ENCODE assay signal across 23 cellular contexts in the genomic region with DNA sequence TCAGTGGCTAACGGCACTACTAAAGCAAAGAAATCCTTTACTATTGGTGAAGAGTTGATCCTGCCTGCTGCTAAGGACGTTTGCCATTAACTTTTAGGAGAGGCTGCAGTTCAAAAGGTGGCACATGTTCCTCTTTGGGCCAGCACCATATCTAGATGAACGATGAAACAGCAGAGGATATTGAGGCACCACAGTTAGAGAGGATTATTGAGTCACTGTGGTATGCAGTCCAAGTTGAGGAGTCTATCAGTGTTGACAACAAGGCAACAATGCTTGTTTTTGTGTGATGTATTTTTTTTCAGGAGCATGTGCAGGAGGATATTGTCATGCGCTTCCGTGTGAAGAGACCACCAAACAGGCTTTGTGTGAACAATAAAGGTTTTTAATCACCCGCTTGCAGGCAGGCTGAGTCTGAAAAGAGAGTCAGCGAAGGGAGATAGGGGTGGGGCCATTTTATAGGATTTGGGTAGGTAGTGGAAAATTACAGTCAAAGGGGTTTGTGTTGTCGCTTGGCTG.
"Had no signal": no experiment of that assay in that cellular context is flagged by ENCODE, and none has a peak within 500 bp of the region (broad histone marks: within the 10 kb centered on the region; RNA-seq: fewer than 3 reads in every experiment).

No MANE protein-coding gene starts in this region.

- H3K27me3 ChIP-seq: ascending aorta, body of pancreas had no signal

- H3K27ac Mint-ChIP-seq: activated CD4-positive, alpha-beta memory T cell treated with anti-CD3 and anti-CD28 coated beads, Interleukin-2, amount 10 ng/mL, durations not matched to agents 7 days and 5 days; activated CD4-positive, alpha-beta T cell treated with anti-CD3 and anti-CD28 coated beads for 36 hours; activated naive CD8-positive, alpha-beta T cell treated with anti-CD3 and anti-CD28 coated beads, Interleukin-2, amount 50 U/mL, for 24 hours; T-cell had no signal

- ATAC-seq: activated CD4-positive, alpha-beta T cell treated with anti-CD3 and anti-CD28 coated beads for 36 hours; activated naive CD8-positive, alpha-beta T cell treated with anti-CD3 and anti-CD28 coated beads, Interleukin-2, amount 50 U/mL, for 24 hours; body of pancreas; T-cell had no signal

- DNase-seq: activated CD4-positive, alpha-beta memory T cell treated with anti-CD3 and anti-CD28 coated beads, Interleukin-2, amount 10 ng/mL, durations not matched to agents 7 days and 5 days; activated CD4-positive, alpha-beta T cell treated with anti-CD3 and anti-CD28 coated beads for 36 hours; activated CD4-positive, alpha-beta T cell treated with anti-CD3 and anti-CD28 coated beads, Interleukin-2, amount 50 U/mL, for 1 hour; activated effector memory CD4-positive, alpha-beta T cell treated with anti-CD3 and anti-CD28 coated beads, Interleukin-2, amount 50 U/mL, for 16 hours; activated naive CD4-positive, alpha-beta T cell treated with Interleukin-2 at 50 U/mL for 16 hours; activated naive CD8-positive, alpha-beta T cell treated with anti-CD3 and anti-CD28 coated beads, Interleukin-2, amount 50 U/mL, for 24 hours; activated T-cell treated with anti-CD3 and anti-CD28 coated beads for 4 hours; amniotic stem cell; body of pancreas; central memory CD4-positive, alpha-beta T cell; KG1; NCI-H1048; NCI-H1930; NCI-H2171; NCI-H2227 treated with DMSO at 0.1 percent for 48 hours; NCI-H446 treated with DMSO at 0.1 percent for 48 hours; NCI-H526 treated with DMSO at 0.1 percent for 48 hours; SIG-M5; T-cell had no signal

- H3K4me3 ChIP-seq: ascending aorta, body of pancreas, SK-N-MC had no signal

- H3K4me3 Mint-ChIP-seq: activated CD4-positive, alpha-beta memory T cell treated with anti-CD3 and anti-CD28 coated beads, Interleukin-2, amount 10 ng/mL, durations not matched to agents 7 days and 5 days; activated CD4-positive, alpha-beta T cell treated with anti-CD3 and anti-CD28 coated beads for 36 hours; activated naive CD8-positive, alpha-beta T cell treated with anti-CD3 and anti-CD28 coated beads, Interleukin-2, amount 50 U/mL, for 24 hours; T-cell had no signal

- H3K9me3 Mint-ChIP-seq: activated CD4-positive, alpha-beta memory T cell treated with anti-CD3 and anti-CD28 coated beads, Interleukin-2, amount 10 ng/mL, durations not matched to agents 7 days and 5 days; activated naive CD4-positive, alpha-beta T cell treated with anti-CD3 and anti-CD28 coated beads, Interleukin-2, amount 50 U/mL, for 72 hours; activated naive CD8-positive, alpha-beta T cell treated with anti-CD3 and anti-CD28 coated beads, Interleukin-2, amount 50 U/mL, for 24 hours; T-cell had no signal

- H3K27me3 Mint-ChIP-seq: activated CD4-positive, alpha-beta memory T cell treated with anti-CD3 and anti-CD28 coated beads, Interleukin-2, amount 10 ng/mL, durations not matched to agents 7 days and 5 days; activated CD4-positive, alpha-beta T cell treated with anti-CD3 and anti-CD28 coated beads for 36 hours; activated naive CD8-positive, alpha-beta T cell treated with anti-CD3 and anti-CD28 coated beads, Interleukin-2, amount 50 U/mL, for 24 hours; T-cell had no signal

- H3K4me1 Mint-ChIP-seq: T-cell had no signal

- H3K27ac ChIP-seq: ascending aorta, body of pancreas, SK-N-MC, VCaP had no signal

- H3K36me3 ChIP-seq: ascending aorta had no signal

- H3K4me1 ChIP-seq: ascending aorta had no signal

- H3K9me3 ChIP-seq: ascending aorta, body of pancreas had no signal
